Comparison of ENCODE assay signal across 17 cellular contexts in the genomic region with DNA sequence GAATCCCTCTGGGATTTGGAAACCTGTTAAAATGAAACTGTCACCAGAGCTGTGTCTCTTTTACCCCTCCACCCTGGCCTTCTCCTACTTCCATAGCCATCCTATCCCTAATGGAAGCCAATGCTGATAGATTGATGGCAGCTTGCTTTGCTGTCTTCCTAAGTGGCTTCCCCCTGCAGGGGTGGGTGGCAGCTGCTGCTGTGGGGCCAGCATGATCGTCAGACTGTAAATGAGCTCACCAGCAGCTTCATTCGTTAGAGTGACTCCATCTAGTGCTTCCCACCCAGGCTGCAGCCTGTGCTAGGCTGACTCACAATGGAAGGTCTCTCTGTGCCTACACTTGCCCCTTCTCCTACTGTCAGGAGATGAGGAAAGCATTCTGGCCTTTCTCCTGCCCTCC.
DNase-seq lines count a peak whose midpoint lies in the region; ATAC-seq and TF ChIP-seq lines count a peak whose summit lies in the region.
"Had no signal": no experiment of that assay in that cellular context is flagged by ENCODE, and none has a peak within 500 bp of the region (broad histone marks: within the 10 kb centered on the region; RNA-seq: fewer than 3 reads in every experiment).

No MANE protein-coding gene starts in this region.

- no peak overlapping the region for H3K27ac Mint-ChIP-seq in GM23338
- H3K27ac Mint-ChIP-seq: stimulated activated naive B cell treated with anti-CD40 and anti-IgM and Interleukin-4, amounts not matched to agents 10 μg/mL and 1 μg/mL and 100 μg/mL, for 72 hours; type B pancreatic cell had no signal

- TF ChIP-seq CTCF in GM23338 (conservative IDR thresholded peaks at IDR 0.05; ENCODE audit: low read depth in 2 of 2) (peak in 1 of 2 experiments; percentile 40; a peak in 2 of 4 replicates), RWPE2 (IDR thresholded peaks at IDR 0.05; ENCODE audit: poor library complexity, severe bottlenecking) (no peak), upper lobe of right lung (IDR thresholded peaks at IDR 0.05) (no peak)

- H3K4me1 ChIP-seq in GM23338 (ENCODE audit: insufficient read depth): peaks cover 23% of the 10 kb centered on the region
- H3K4me1 ChIP-seq in RWPE2 (ENCODE audit: insufficient read depth, poor library complexity, severe bottlenecking): no peaks in the 10 kb centered on the region
- no peaks in the 10 kb centered on the region for H3K4me1 ChIP-seq in upper lobe of right lung

- H3K27ac ChIP-seq in GM23338 (ENCODE audit: low read depth): no peak overlapping the region
- no peak overlapping the region for H3K27ac ChIP-seq in RWPE2 (ENCODE audit: poor library complexity, severe bottlenecking)
- no peak overlapping the region for H3K27ac ChIP-seq in upper lobe of right lung
- H3K27ac ChIP-seq: colonic mucosa, KMS-11 had no signal

- intact Hi-C loops in upper lobe of right lung (cut with DNase I): no loop called here

- no peak overlapping the region for H3K4me3 Mint-ChIP-seq in GM23338
- H3K4me3 Mint-ChIP-seq: stimulated activated naive B cell treated with anti-CD40 and anti-IgM and Interleukin-4, amounts not matched to agents 10 μg/mL and 1 μg/mL and 100 μg/mL, for 72 hours; type B pancreatic cell had no signal

- H3K27me3 Mint-ChIP-seq in GM23338 (ENCODE audit: insufficient read depth, low read depth, poor library complexity): peaks cover 4% of the 10 kb centered on the region

- ATAC-seq in GM23338: peak; percentile 83
- 0 out of 3 replicates have a peak, but pooled peaks have one; percentile 40 for ATAC-seq in RWPE2 (ENCODE audit: low read depth)
- no peak for ATAC-seq in upper lobe of right lung
- no peak for ATAC-seq in GM21619 (IDR thresholded peaks at IDR 0.05; ENCODE audit: unreplicated experiment)
- ATAC-seq in GM18498 (IDR thresholded peaks at IDR 0.05; ENCODE audit: unreplicated experiment): no peak
- ATAC-seq: stimulated activated naive B cell treated with anti-CD40 and anti-IgM and Interleukin-4, amounts not matched to agents 10 μg/mL and 1 μg/mL and 100 μg/mL, for 72 hours had no signal

- H3K79me2 ChIP-seq in GM23338 (replicated peaks; ENCODE audit: insufficient read depth): no peaks in the 10 kb centered on the region

- no peaks in the 10 kb centered on the region for H3K27me3 ChIP-seq in GM23338 (ENCODE audit: insufficient read depth)
- H3K27me3 ChIP-seq in RWPE2 (ENCODE audit: insufficient read depth, poor library complexity, severe bottlenecking): no peaks in the 10 kb centered on the region
- no peaks in the 10 kb centered on the region for H3K27me3 ChIP-seq in upper lobe of right lung
- H3K27me3 ChIP-seq: colonic mucosa had no signal

- H3K4me1 Mint-ChIP-seq in GM23338: peaks cover 27% of the 10 kb centered on the region
- H3K4me1 Mint-ChIP-seq: stimulated activated naive B cell treated with anti-CD40 and anti-IgM and Interleukin-4, amounts not matched to agents 10 μg/mL and 1 μg/mL and 100 μg/mL, for 72 hours had no signal

- H3K36me3 Mint-ChIP-seq in GM23338 (ENCODE audit: low read depth): no peaks in the 10 kb centered on the region
- H3K36me3 Mint-ChIP-seq: stimulated activated naive B cell treated with anti-CD40 and anti-IgM and Interleukin-4, amounts not matched to agents 10 μg/mL and 1 μg/mL and 100 μg/mL, for 72 hours; type B pancreatic cell had no signal

- H4K20me1 ChIP-seq in GM23338 (replicated peaks; ENCODE audit: insufficient read depth): no peaks in the 10 kb centered on the region

- no peaks in the 10 kb centered on the region for H3K36me3 ChIP-seq in GM23338 (ENCODE audit: insufficient read depth)
- no peaks in the 10 kb centered on the region for H3K36me3 ChIP-seq in RWPE2 (ENCODE audit: low read depth)
- no peaks in the 10 kb centered on the region for H3K36me3 ChIP-seq in upper lobe of right lung
- H3K36me3 ChIP-seq: colonic mucosa had no signal

- no peaks in the 10 kb centered on the region for H3F3A ChIP-seq in GM23338 (replicated peaks; ENCODE audit: low read depth)

- no peaks in the 10 kb centered on the region; the same call in 2 of the 3 replicates for H3K9me3 Mint-ChIP-seq in GM23338
- H3K9me3 Mint-ChIP-seq: stimulated activated naive B cell treated with anti-CD40 and anti-IgM and Interleukin-4, amounts not matched to agents 10 μg/mL and 1 μg/mL and 100 μg/mL, for 72 hours; type B pancreatic cell had no signal

- H2AFZ ChIP-seq in GM23338: peak overlapping the region; percentile 61

- no peaks in the 10 kb centered on the region for H3K9me3 ChIP-seq in RWPE2 (ENCODE audit: severe bottlenecking)
- no peaks in the 10 kb centered on the region for H3K9me3 ChIP-seq in upper lobe of right lung
- H3K9me3 ChIP-seq: colonic mucosa had no signal

- peak; percentile 35 for DNase-seq in GM23338 (ENCODE audit: low spot score)
- DNase-seq in NCI-H146 (lab: John Stamatoyannopoulos, UW): peak; percentile 83
- no peak for DNase-seq in RWPE2 (ENCODE audit: low spot score)
- DNase-seq in lung microvascular endothelial cell (ENCODE audit: low read depth in 2 of 2): peak; percentile 28 to 47
- no peak for DNase-seq in upper lobe of right lung
- no peak for DNase-seq in DMS114 treated with DMSO at 0.1 percent for 48 hours (lab: John Stamatoyannopoulos, UW; ENCODE audit: unreplicated experiment)
- DNase-seq: activated CD4-positive, alpha-beta T cell treated with anti-CD3 and anti-CD28 coated beads, Interleukin-2, amount 50 U/mL, for 48 hours; activated naive CD4-positive, alpha-beta T cell treated with anti-CD3 and anti-CD28 coated beads, Interleukin-2, amount 50 U/mL, for 16 hours; activated T-cell treated with anti-CD3 and anti-CD28 coated beads, Interleukin-2, amount 50 U/mL, for 1 hour; colonic mucosa; foreskin melanocyte; HCEC 1CT; stimulated activated naive B cell treated with anti-CD40 and anti-IgM and Interleukin-4, amounts not matched to agents 10 μg/mL and 1 μg/mL and 100 μg/mL, for 72 hours had no signal

- H3K4me3 ChIP-seq in GM23338 (no peak overlapping the region), RWPE2 (ENCODE audit: severe bottlenecking) (no peak overlapping the region), upper lobe of right lung (no peak overlapping the region)
- H3K4me3 ChIP-seq: colonic mucosa had no signal

- H3K9me2 ChIP-seq in GM23338 (ENCODE audit: insufficient read depth): no peaks in the 10 kb centered on the region

- H3K4me2 ChIP-seq in GM23338: no peak overlapping the region
- H3K4me2 ChIP-seq: KMS-11 had no signal

TF ChIP-seq in GM23338, 12 proteins besides CTCF, POLR2A, EP300 and RAD21 (continues in another document):
- TF ChIP-seq, protein P1, sequence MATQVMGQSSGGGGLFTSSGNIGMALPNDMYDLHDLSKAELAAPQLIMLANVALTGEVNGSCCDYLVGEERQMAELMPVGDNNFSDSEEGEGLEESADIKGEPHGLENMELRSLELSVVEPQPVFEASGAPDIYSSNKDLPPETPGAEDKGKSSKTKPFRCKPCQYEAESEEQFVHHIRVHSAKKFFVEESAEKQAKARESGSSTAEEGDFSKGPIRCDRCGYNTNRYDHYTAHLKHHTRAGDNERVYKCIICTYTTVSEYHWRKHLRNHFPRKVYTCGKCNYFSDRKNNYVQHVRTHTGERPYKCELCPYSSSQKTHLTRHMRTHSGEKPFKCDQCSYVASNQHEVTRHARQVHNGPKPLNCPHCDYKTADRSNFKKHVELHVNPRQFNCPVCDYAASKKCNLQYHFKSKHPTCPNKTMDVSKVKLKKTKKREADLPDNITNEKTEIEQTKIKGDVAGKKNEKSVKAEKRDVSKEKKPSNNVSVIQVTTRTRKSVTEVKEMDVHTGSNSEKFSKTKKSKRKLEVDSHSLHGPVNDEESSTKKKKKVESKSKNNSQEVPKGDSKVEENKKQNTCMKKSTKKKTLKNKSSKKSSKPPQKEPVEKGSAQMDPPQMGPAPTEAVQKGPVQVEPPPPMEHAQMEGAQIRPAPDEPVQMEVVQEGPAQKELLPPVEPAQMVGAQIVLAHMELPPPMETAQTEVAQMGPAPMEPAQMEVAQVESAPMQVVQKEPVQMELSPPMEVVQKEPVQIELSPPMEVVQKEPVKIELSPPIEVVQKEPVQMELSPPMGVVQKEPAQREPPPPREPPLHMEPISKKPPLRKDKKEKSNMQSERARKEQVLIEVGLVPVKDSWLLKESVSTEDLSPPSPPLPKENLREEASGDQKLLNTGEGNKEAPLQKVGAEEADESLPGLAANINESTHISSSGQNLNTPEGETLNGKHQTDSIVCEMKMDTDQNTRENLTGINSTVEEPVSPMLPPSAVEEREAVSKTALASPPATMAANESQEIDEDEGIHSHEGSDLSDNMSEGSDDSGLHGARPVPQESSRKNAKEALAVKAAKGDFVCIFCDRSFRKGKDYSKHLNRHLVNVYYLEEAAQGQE (IDR thresholded peaks at IDR 0.05; ENCODE audit: unreplicated experiment): no peak
- no peak for TF ChIP-seq JUNB (IDR thresholded peaks at IDR 0.05; ENCODE audit: unreplicated experiment)
- no peak for TF ChIP-seq EZH2 (IDR thresholded peaks at IDR 0.05; ENCODE audit: low read depth, unreplicated experiment)
- no peak for TF ChIP-seq STAT1 (IDR thresholded peaks at IDR 0.05; ENCODE audit: unreplicated experiment)
- TF ChIP-seq, protein P2, sequence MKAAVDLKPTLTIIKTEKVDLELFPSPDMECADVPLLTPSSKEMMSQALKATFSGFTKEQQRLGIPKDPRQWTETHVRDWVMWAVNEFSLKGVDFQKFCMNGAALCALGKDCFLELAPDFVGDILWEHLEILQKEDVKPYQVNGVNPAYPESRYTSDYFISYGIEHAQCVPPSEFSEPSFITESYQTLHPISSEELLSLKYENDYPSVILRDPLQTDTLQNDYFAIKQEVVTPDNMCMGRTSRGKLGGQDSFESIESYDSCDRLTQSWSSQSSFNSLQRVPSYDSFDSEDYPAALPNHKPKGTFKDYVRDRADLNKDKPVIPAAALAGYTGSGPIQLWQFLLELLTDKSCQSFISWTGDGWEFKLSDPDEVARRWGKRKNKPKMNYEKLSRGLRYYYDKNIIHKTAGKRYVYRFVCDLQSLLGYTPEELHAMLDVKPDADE (IDR thresholded peaks at IDR 0.05): no peak
- no peak for TF ChIP-seq ZNF331 (CRISPR knock-in tag; IDR thresholded peaks at IDR 0.05; ENCODE audit: low read depth)

Comparison
In these comparisons a context has a peak if more than half of its experiments do, and no peak if none do; other contexts are left out.
1. ATAC-seq: peak in GM23338 (single experiment) and RWPE2 (single experiment); none in upper lobe of right lung (single experiment), GM21619 (single experiment) and GM18498 (single experiment).
2. DNase-seq: peak in GM23338 (single experiment), NCI-H146 (single experiment) and lung microvascular endothelial cell (2 of 2); none in RWPE2 (single experiment), upper lobe of right lung (single experiment) and DMS114 treated with DMSO at 0.1 percent for 48 hours (single experiment).